Comparison of ENCODE assay signal across 21 cellular contexts in genomic region chr14:77618381-77618780, GRCh38. TPM values are rescaled to one million over a fixed set of nuclear protein-coding genes. Genes with fewer than 3 reads are reported as not detected.
A peak's percentile ranks its signal among the peaks of the same experiment; 100 is the strongest.
DNase-seq lines count a peak whose midpoint lies in the region; ATAC-seq and TF ChIP-seq lines count a peak whose summit lies in the region.
"Had no signal": no experiment of that assay in that cellular context is flagged by ENCODE, and none has a peak within 500 bp of the region (broad histone marks: within the 10 kb centered on the region; RNA-seq: fewer than 3 reads in every experiment).

No MANE protein-coding gene starts in this region.

- H3K9ac ChIP-seq in DND-41 (ENCODE audit: low read depth, low read length) (no peak overlapping the region), OCI-LY3 (ENCODE audit: low read length) (no peak overlapping the region)

- H2AFZ ChIP-seq in DND-41 (ENCODE audit: low read depth, low read length) (peak overlapping the region; percentile 94), OCI-LY3 (ENCODE audit: low read depth, low read length) (peak overlapping the region; percentile 9; the same call in 1 of the 2 replicates)

- peaks cover 4% of the 10 kb centered on the region for H3K36me3 Mint-ChIP-seq in type B pancreatic cell

- peaks cover 4% of the 10 kb centered on the region; the same call in 1 of the 2 replicates for H3K36me3 ChIP-seq in DND-41 (ENCODE audit: insufficient read depth, low read length)
- H3K36me3 ChIP-seq in OCI-LY3 (replicated peaks; ENCODE audit: low read depth, low read length) = no peaks in the 10 kb centered on the region
- H3K36me3 ChIP-seq: SJCRH30 had no signal

- peaks cover 30% of the 10 kb centered on the region for H3K4me1 ChIP-seq in DND-41 (ENCODE audit: insufficient read depth, low read length)
- peaks cover 5% of the 10 kb centered on the region for H3K4me1 ChIP-seq in OCI-LY3 (ENCODE audit: low read length)
- H3K4me1 ChIP-seq: SJCRH30 had no signal

- H3K79me2 ChIP-seq in DND-41 (ENCODE audit: insufficient read depth, low read length) (peaks cover 20% of the 10 kb centered on the region), OCI-LY3 (ENCODE audit: low read length) (peaks cover 21% of the 10 kb centered on the region)

- DNase-seq in DND-41 (no peak), epithelial cell of esophagus (ENCODE audit: low read depth) (peak; percentile 67), type B pancreatic cell (ENCODE audit: extremely low spot score, unreplicated experiment) (peak; percentile 25), GM20000 (ENCODE audit: low spot score) (no peak), midbrain (lab: John Stamatoyannopoulos, UW) (no peak)
- DNase-seq: AML-193; Calu3; CD4-positive, CD25-positive, alpha-beta regulatory T cell; DMS53; KBM-7; MV-4-11; NCI-H1694 treated with DMSO at 0.1 percent for 48 hours; NCI-H2107; NCI-H2227 treated with DMSO at 0.1 percent for 48 hours; NCI-H524; NCI-H82; SJCRH30; T-helper 17 cell had no signal

- peaks cover 19% of the 10 kb centered on the region for H3K4me1 Mint-ChIP-seq in type B pancreatic cell (ENCODE audit: unreplicated experiment)

- no peak overlapping the region for H3K4me3 ChIP-seq in DND-41 (ENCODE audit: low read depth in 1 of 2, low read length in 2 of 2)
- no peak overlapping the region for H3K4me3 ChIP-seq in OCI-LY3 (ENCODE audit: low read length)
- H3K4me3 ChIP-seq in epithelial cell of esophagus (ENCODE audit: low read length) = no peak overlapping the region
- H3K4me3 ChIP-seq: SJCRH30 had no signal

- H3K9me3 ChIP-seq in DND-41 (ENCODE audit: insufficient read depth, low read length, severe bottlenecking) (no peaks in the 10 kb centered on the region), OCI-LY3 (ENCODE audit: insufficient read depth, low read length) (no peaks in the 10 kb centered on the region)
- H3K9me3 ChIP-seq: SJCRH30 had no signal

- no peaks in the 10 kb centered on the region for H3K9me3 Mint-ChIP-seq in type B pancreatic cell

- H4K20me1 ChIP-seq in DND-41 (ENCODE audit: insufficient read depth, low read length) (no peaks in the 10 kb centered on the region; the same call in 1 of the 2 replicates), OCI-LY3 (ENCODE audit: insufficient read depth, low read length) (no peaks in the 10 kb centered on the region)

- TF ChIP-seq CTCF in DND-41 (IDR thresholded peaks at IDR 0.05; ENCODE audit: borderline replicate concordance, extremely low read depth, low read length, poor library complexity, severe bottlenecking) = no peak
- TF ChIP-seq CTCF in OCI-LY3 (IDR thresholded peaks at IDR 0.05; ENCODE audit: low read depth, low read length) = no peak
- no peak for TF ChIP-seq CTCF in epithelial cell of esophagus (IDR thresholded peaks at IDR 0.05; ENCODE audit: insufficient read depth, low read depth, low read length, missing control alignments)
- no peak for TF ChIP-seq CTCF in type B pancreatic cell (conservative IDR thresholded peaks at IDR 0.05)
- no peak for TF ChIP-seq CTCF in GM20000 (IDR thresholded peaks at IDR 0.05; ENCODE audit: extremely low read depth, missing control alignments)

- H3K4me3 Mint-ChIP-seq in type B pancreatic cell = no peak overlapping the region
- H3K4me3 Mint-ChIP-seq: T-helper 17 cell had no signal

- no peak overlapping the region for H3K4me2 ChIP-seq in DND-41 (ENCODE audit: insufficient read depth, low read length)
- no peak overlapping the region for H3K4me2 ChIP-seq in OCI-LY3 (ENCODE audit: low read length)

- peaks cover 4% of the 10 kb centered on the region for H3K27me3 Mint-ChIP-seq in type B pancreatic cell
- H3K27me3 Mint-ChIP-seq: CD4-positive, CD25-positive, alpha-beta regulatory T cell; T-helper 17 cell had no signal

- H3K27ac ChIP-seq in DND-41 (ENCODE audit: low read length) (no peak overlapping the region), OCI-LY3 (ENCODE audit: low read length) (no peak overlapping the region)
- H3K27ac ChIP-seq: SJCRH30 had no signal

- ATAC-seq in DND-41 (ENCODE audit: insufficient read depth, low read depth) = no peak
- ATAC-seq in HG03139 (IDR thresholded peaks at IDR 0.05; ENCODE audit: unreplicated experiment) = no peak
- ATAC-seq: Panc1, T-helper 17 cell had no signal

- no peak overlapping the region for H3K27ac Mint-ChIP-seq in type B pancreatic cell
- H3K27ac Mint-ChIP-seq: T-helper 17 cell had no signal

- no peaks in the 10 kb centered on the region for H3K27me3 ChIP-seq in DND-41 (ENCODE audit: insufficient read depth, low read length, poor library complexity)
- H3K27me3 ChIP-seq in OCI-LY3 (ENCODE audit: low read depth, low read length) = no peaks in the 10 kb centered on the region
- H3K27me3 ChIP-seq: SJCRH30 had no signal

RNA-seq across cellular contexts. Expression of gene SPTLC2, which starts 1.9 kb away (rescaled TPM):
- 40.9 and 134 TPM in 2 replicates for total RNA-seq in type B pancreatic cell (ENCODE audit: low replicate concordance)

Comparison
In these comparisons a context has a peak if more than half of its experiments do, and no peak if none do; other contexts are left out.
1. DNase-seq: peak in epithelial cell of esophagus (single experiment) and type B pancreatic cell (single experiment); none in DND-41 (single experiment), GM20000 (single experiment) and midbrain (single experiment).